Comparison of ENCODE assay signal across 8 cellular contexts in the genomic region with DNA sequence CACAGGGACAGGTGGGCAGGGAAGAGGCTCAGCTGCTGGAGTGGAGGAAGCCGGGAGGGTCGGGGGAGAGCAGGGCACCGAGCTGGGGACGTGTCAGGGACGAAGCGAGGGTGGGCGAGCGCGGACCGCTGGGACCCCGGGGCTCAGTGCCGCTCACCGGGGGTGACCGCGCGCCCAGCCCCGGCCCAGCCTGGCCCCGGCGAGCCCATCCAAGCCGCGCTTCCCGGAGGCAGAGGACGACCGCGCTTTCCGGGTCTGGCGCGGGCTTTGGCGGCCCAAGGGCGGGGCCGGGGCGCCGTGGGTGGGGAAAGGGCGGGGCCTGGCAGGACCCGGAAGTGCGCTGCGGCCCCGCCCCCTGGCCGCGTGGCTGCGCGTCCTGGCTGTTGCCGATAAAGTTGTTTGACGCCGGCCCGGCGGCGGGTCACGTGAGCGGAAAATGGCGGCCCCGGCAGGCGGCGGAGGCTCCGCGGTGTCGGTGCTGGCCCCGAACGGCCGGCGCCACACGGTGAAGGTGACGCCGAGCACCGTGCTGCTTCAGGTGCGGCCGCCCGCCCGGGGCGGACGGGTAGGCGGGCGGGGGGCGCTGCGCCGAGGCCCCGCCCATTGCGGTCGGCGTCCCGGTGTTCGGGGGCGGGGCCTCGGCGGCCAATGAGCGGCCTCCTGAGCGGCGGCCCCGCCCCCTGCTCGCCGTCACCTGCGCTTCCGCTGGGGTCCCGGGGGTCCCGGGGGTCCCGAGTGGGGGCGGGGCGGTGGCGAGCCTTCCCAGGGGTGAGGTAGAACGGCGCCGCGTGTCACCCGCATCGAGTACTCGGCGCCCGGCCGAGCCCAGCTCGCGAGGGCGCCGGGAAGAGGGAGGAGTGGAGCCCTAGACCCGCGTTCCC. TPM values are rescaled to one million over a fixed set of nuclear protein-coding genes. Genes with fewer than 3 reads are reported as not detected.
A peak's percentile ranks its signal among the peaks of the same experiment; 100 is the strongest.
DNase-seq lines count a peak whose midpoint lies in the region; ATAC-seq and TF ChIP-seq lines count a peak whose summit lies in the region.

A gene with protein sequence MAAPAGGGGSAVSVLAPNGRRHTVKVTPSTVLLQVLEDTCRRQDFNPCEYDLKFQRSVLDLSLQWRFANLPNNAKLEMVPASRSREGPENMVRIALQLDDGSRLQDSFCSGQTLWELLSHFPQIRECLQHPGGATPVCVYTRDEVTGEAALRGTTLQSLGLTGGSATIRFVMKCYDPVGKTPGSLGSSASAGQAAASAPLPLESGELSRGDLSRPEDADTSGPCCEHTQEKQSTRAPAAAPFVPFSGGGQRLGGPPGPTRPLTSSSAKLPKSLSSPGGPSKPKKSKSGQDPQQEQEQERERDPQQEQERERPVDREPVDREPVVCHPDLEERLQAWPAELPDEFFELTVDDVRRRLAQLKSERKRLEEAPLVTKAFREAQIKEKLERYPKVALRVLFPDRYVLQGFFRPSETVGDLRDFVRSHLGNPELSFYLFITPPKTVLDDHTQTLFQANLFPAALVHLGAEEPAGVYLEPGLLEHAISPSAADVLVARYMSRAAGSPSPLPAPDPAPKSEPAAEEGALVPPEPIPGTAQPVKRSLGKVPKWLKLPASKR (plus strand): TSS at position 419 of the 881 bp plus-strand sequence. CDS start 18 bp downstream, at position 437.

- TF ChIP-seq CTCF in DOHH2 (IDR thresholded peaks at IDR 0.05; ENCODE audit: low read depth, low read length, poor library complexity, severe bottlenecking) (no peak), neural cell (IDR thresholded peaks at IDR 0.05; ENCODE audit: poor library complexity, severe bottlenecking) (peak; percentile 41)

- H3K27me3 ChIP-seq in DOHH2 (ENCODE audit: control insufficient read depth, low read length), result no peaks in the 10 kb centered on the region
- H3K27me3 ChIP-seq in neural cell (ENCODE audit: insufficient read depth, low read depth, low read length), result no peaks in the 10 kb centered on the region

- peaks cover 10% of the 10 kb centered on the region for H3K79me2 ChIP-seq in DOHH2 (ENCODE audit: control insufficient read depth, low read length)
- H3K79me2 ChIP-seq in neural cell (replicated peaks; ENCODE audit: insufficient read depth, low read length), result no peaks in the 10 kb centered on the region

- H3K27ac Mint-ChIP-seq in stimulated activated naive CD8-positive, alpha-beta T cell treated with anti-CD3 and anti-CD28 coated beads, Interleukin-15, Interleukin-2, amounts not matched to agents 100 ng/mL and 50 ng/mL, for 24 hours, result peak within 1 kb of the TSS; percentile 95

- peak within 1 kb of the TSS; percentile 93 for H3K4me3 ChIP-seq in DOHH2 (ENCODE audit: low read length)
- peak within 1 kb of the TSS; percentile 79 for H3K4me3 ChIP-seq in neural cell (ENCODE audit: low read length)

- peaks cover 10% of the 10 kb centered on the region for H3K36me3 Mint-ChIP-seq in stimulated activated naive CD8-positive, alpha-beta T cell treated with anti-CD3 and anti-CD28 coated beads, Interleukin-15, Interleukin-2, amounts not matched to agents 100 ng/mL and 50 ng/mL, for 24 hours (ENCODE audit: low read depth)

- H3K36me3 ChIP-seq in DOHH2 (ENCODE audit: control insufficient read depth, low read length) (peaks cover 12% of the 10 kb centered on the region; the same call in 1 of the 2 replicates), KOPT-K1 (ENCODE audit: insufficient read depth, low read length) (peaks cover 5% of the 10 kb centered on the region; the same call in 1 of the 2 replicates), neural cell (ENCODE audit: insufficient read depth, low read length) (no peaks in the 10 kb centered on the region)

- H3F3A ChIP-seq in DOHH2 (ENCODE audit: control insufficient read depth, insufficient read depth) (no peaks in the 10 kb centered on the region; the same call in 1 of the 2 replicates), neural cell (ENCODE audit: insufficient read depth, low read length, poor library complexity, severe bottlenecking) (no peaks in the 10 kb centered on the region)

- no peaks in the 10 kb centered on the region; the same call in 1 of the 2 replicates for H3K9me3 ChIP-seq in DOHH2 (ENCODE audit: control insufficient read depth, insufficient read depth, low read length)
- H3K9me3 ChIP-seq in KOPT-K1 (ENCODE audit: insufficient read depth, low read length, poor library complexity, severe bottlenecking), result peaks cover 16% of the 10 kb centered on the region
- H3K9me3 ChIP-seq in neural cell (ENCODE audit: low read length), result no peaks in the 10 kb centered on the region

- H3K27ac ChIP-seq in DOHH2 (ENCODE audit: low read depth, low read length), result peak within 1 kb of the TSS; percentile 53
- peak within 1 kb of the TSS; percentile 80 for H3K27ac ChIP-seq in KOPT-K1 (ENCODE audit: low read depth, low read length, poor library complexity, severe bottlenecking)
- H3K27ac ChIP-seq in neural cell (ENCODE audit: low read length), result peak within 1 kb of the TSS; percentile 82

- peak; percentile 79 for ATAC-seq in GM21786 (IDR thresholded peaks at IDR 0.05; ENCODE audit: unreplicated experiment)

- H3K9me3 Mint-ChIP-seq in stimulated activated naive CD8-positive, alpha-beta T cell treated with anti-CD3 and anti-CD28 coated beads, Interleukin-15, Interleukin-2, amounts not matched to agents 100 ng/mL and 50 ng/mL, for 24 hours, result no peaks in the 10 kb centered on the region

- H4K20me1 ChIP-seq in DOHH2 (ENCODE audit: control insufficient read depth, insufficient read depth, low read depth, low read length) (no peaks in the 10 kb centered on the region), neural cell (ENCODE audit: insufficient read depth) (no peaks in the 10 kb centered on the region)

- peak; percentile 86 for TF ChIP-seq EP300 in neural cell (conservative IDR thresholded peaks at IDR 0.05; ENCODE audit: poor library complexity, severe bottlenecking)

- peak; percentile 42 for TF ChIP-seq RAD21 in neural cell (conservative IDR thresholded peaks at IDR 0.05)

- H3K27me3 Mint-ChIP-seq in stimulated activated naive CD8-positive, alpha-beta T cell treated with anti-CD3 and anti-CD28 coated beads, Interleukin-15, Interleukin-2, amounts not matched to agents 100 ng/mL and 50 ng/mL, for 24 hours, result no peaks in the 10 kb centered on the region

- H3K4me1 ChIP-seq in DOHH2 (ENCODE audit: control insufficient read depth, low read length), result peaks cover 16% of the 10 kb centered on the region

- peaks cover 38% of the 10 kb centered on the region for H3K4me1 Mint-ChIP-seq in stimulated activated naive CD8-positive, alpha-beta T cell treated with anti-CD3 and anti-CD28 coated beads, Interleukin-15, Interleukin-2, amounts not matched to agents 100 ng/mL and 50 ng/mL, for 24 hours (ENCODE audit: low read depth)

- peak within 1 kb of the TSS; percentile 94 for H3K4me3 Mint-ChIP-seq in stimulated activated naive CD8-positive, alpha-beta T cell treated with anti-CD3 and anti-CD28 coated beads, Interleukin-15, Interleukin-2, amounts not matched to agents 100 ng/mL and 50 ng/mL, for 24 hours

- H2AFZ ChIP-seq in neural cell (ENCODE audit: low read depth, low read length), result peak within 1 kb of the TSS; percentile 76

- TF ChIP-seq POLR2A in Raji (IDR thresholded peaks at IDR 0.05; ENCODE audit: insufficient read depth, low read depth, low read length), result peak; percentile 87

- peak within 1 kb of the TSS; percentile 95 for H3K4me2 ChIP-seq in DOHH2 (ENCODE audit: low read length)
- peak within 1 kb of the TSS; percentile 76 for H3K4me2 ChIP-seq in neural cell (ENCODE audit: low read length)

- H3K9me2 ChIP-seq in DOHH2 (replicated peaks; ENCODE audit: control insufficient read depth, low read length) (no peaks in the 10 kb centered on the region), neural cell (ENCODE audit: insufficient read depth, low read length) (no peaks in the 10 kb centered on the region)

- H3K9ac ChIP-seq in neural cell (ENCODE audit: low read length), result peak within 1 kb of the TSS; percentile 83

- peak; percentile 84 for DNase-seq in activated effector memory CD4-positive, alpha-beta T cell treated with Interleukin-2 at 50 U/mL for 16 hours
- DNase-seq in fibroblast of the conjunctiva (ENCODE audit: low read depth), result peak; percentile 87

TF ChIP-seq in neural cell, 6 proteins besides CTCF, POLR2A, EP300 and RAD21:
- TF ChIP-seq SMC3 (conservative IDR thresholded peaks at IDR 0.05; ENCODE audit: poor library complexity), result peak; percentile 51
- TF ChIP-seq POLR2AphosphoS5 (IDR thresholded peaks at IDR 0.05), result peak; percentile 81
- peak; percentile 56 for TF ChIP-seq TAF1 (IDR thresholded peaks at IDR 0.05; ENCODE audit: low read depth)
- TF ChIP-seq, protein P1, sequence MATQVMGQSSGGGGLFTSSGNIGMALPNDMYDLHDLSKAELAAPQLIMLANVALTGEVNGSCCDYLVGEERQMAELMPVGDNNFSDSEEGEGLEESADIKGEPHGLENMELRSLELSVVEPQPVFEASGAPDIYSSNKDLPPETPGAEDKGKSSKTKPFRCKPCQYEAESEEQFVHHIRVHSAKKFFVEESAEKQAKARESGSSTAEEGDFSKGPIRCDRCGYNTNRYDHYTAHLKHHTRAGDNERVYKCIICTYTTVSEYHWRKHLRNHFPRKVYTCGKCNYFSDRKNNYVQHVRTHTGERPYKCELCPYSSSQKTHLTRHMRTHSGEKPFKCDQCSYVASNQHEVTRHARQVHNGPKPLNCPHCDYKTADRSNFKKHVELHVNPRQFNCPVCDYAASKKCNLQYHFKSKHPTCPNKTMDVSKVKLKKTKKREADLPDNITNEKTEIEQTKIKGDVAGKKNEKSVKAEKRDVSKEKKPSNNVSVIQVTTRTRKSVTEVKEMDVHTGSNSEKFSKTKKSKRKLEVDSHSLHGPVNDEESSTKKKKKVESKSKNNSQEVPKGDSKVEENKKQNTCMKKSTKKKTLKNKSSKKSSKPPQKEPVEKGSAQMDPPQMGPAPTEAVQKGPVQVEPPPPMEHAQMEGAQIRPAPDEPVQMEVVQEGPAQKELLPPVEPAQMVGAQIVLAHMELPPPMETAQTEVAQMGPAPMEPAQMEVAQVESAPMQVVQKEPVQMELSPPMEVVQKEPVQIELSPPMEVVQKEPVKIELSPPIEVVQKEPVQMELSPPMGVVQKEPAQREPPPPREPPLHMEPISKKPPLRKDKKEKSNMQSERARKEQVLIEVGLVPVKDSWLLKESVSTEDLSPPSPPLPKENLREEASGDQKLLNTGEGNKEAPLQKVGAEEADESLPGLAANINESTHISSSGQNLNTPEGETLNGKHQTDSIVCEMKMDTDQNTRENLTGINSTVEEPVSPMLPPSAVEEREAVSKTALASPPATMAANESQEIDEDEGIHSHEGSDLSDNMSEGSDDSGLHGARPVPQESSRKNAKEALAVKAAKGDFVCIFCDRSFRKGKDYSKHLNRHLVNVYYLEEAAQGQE (IDR thresholded peaks at IDR 0.05; ENCODE audit: borderline replicate concordance), result peak; percentile 62
- TF ChIP-seq MXI1 (conservative IDR thresholded peaks at IDR 0.05; ENCODE audit: poor library complexity, severe bottlenecking), result peak; percentile 94
- no peak for TF ChIP-seq EZH2 (IDR thresholded peaks at IDR 0.05; ENCODE audit: borderline replicate concordance, insufficient read depth, low read length, poor library complexity, severe bottlenecking)

RNA-seq across cellular contexts. Expression of the gene that starts here (rescaled TPM):
- 28.0 and 58.1 TPM in 2 replicates for polyA plus RNA-seq in neural cell
- polyA minus RNA-seq in neural cell, result 15.7 and 26.8 TPM in 2 replicates

Comparison
In these comparisons a context has a peak if more than half of its experiments do, and no peak if none do; other contexts are left out.
1. Peak in every context shown above with its lines: DNase-seq, ATAC-seq, H3K4me3 ChIP-seq and H3K27ac ChIP-seq.